In the genomic region with DNA sequence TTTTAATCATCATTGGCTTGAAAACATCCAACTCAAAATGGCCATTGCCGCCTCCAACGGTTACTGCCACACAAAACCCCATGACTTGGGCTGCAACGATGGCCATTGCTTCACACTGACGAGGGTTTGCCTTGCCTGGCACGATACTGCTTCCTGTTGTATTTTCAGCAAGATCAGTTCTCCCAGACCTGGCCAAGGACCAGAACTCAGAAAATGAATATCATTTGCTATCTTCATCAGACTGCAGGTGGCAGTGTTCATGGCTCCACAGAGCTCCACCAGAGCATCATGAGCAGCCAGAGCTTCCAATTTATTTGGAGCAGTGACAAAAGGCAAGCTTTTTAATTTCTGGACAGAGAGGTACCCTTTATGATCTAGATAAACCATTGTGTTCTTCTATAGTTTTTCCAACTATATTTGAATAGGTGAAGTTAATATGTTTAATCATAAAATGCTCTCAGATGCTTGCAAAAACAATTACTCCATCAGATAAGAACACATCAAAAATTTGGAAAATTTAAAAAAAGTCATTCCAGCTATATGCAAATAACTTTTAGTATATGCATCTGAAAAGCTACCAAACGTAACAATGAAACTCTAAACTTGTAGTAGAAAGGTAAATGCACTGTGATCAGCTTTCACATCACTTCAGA, we compare ENCODE assay signal across 2 cellular contexts.
TF ChIP-seq lines count a peak whose summit lies in the region.

No MANE protein-coding gene starts in this region.

TF ChIP-seq in SK-N-SH, 30 proteins besides CTCF, POLR2A, EP300 and RAD21:
- TF ChIP-seq NFIC (IDR thresholded peaks at IDR 0.05; ENCODE audit: borderline replicate concordance) (peak; percentile 39; the same call in 1 of the 2 replicates), FOXJ3 (CRISPR knock-in tag; IDR thresholded peaks at IDR 0.05) (no peak), TEAD4 (IDR thresholded peaks at IDR 0.05; ENCODE audit: borderline replicate concordance, insufficient read depth) (no peak), SMC3 (IDR thresholded peaks at IDR 0.05; ENCODE audit: low read depth, low read length) (peak; percentile 73), ELF1 (IDR thresholded peaks at IDR 0.05) (no peak)

TF ChIP-seq in H1, 55 proteins besides CTCF, POLR2A, EP300 and RAD21:
- TF ChIP-seq, protein P1, sequence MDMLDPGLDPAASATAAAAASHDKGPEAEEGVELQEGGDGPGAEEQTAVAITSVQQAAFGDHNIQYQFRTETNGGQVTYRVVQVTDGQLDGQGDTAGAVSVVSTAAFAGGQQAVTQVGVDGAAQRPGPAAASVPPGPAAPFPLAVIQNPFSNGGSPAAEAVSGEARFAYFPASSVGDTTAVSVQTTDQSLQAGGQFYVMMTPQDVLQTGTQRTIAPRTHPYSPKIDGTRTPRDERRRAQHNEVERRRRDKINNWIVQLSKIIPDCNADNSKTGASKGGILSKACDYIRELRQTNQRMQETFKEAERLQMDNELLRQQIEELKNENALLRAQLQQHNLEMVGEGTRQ (IDR thresholded peaks at IDR 0.05; ENCODE audit: low read length), result no peak
- TF ChIP-seq BACH1 (IDR thresholded peaks at IDR 0.05; ENCODE audit: low read length) (no peak), RNF2 (IDR thresholded peaks at IDR 0.05; ENCODE audit: borderline replicate concordance, low read depth, low read length, missing control alignments, poor library complexity, severe bottlenecking) (no peak), KDM1A (IDR thresholded peaks at IDR 0.05; ENCODE audit: borderline replicate concordance, low read length) (no peak), SAP30 (IDR thresholded peaks at IDR 0.05; ENCODE audit: insufficient read depth, insufficient replicate concordance, low read length) (no peak), PHF8 (conservative IDR thresholded peaks at IDR 0.05; ENCODE audit: low read depth, low read length) (no peak), HDAC2 (IDR thresholded peaks at IDR 0.05; ENCODE audit: borderline replicate concordance in 1 of 2, low read depth in 2 of 2, low read length in 2 of 2) (no peak), MAFK (IDR thresholded peaks at IDR 0.05; ENCODE audit: low read depth, low read length) (no peak), TBP (IDR thresholded peaks at IDR 0.05; ENCODE audit: low read depth, low read length) (no peak), SUZ12 (IDR thresholded peaks at IDR 0.05; ENCODE audit: low read length) (no peak), RBBP5 (IDR thresholded peaks at IDR 0.05; ENCODE audit: borderline replicate concordance, low read depth, low read length) (no peak), KDM5A (IDR thresholded peaks at IDR 0.05; ENCODE audit: low read length) (no peak), TEAD4 (IDR thresholded peaks at IDR 0.05; ENCODE audit: low read depth, low read length) (no peak), RXRA (IDR thresholded peaks at IDR 0.05; ENCODE audit: insufficient read depth, low read depth, low read length) (no peak)
- TF ChIP-seq, protein P2, sequence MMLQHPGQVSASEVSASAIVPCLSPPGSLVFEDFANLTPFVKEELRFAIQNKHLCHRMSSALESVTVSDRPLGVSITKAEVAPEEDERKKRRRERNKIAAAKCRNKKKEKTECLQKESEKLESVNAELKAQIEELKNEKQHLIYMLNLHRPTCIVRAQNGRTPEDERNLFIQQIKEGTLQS (IDR thresholded peaks at IDR 0.05; ENCODE audit: insufficient read depth, low read depth, low read length), result no peak
